In genomic region chr1:204081791-204082513, GRCh38 we compare ENCODE assay signal across 1 cellular context.
TF ChIP-seq lines count a peak whose summit lies in the region.

No MANE protein-coding gene starts in this region.

TF ChIP-seq in HCT116, 20 proteins besides CTCF, POLR2A, EP300 and RAD21 (continued from another document):
- no peak for TF ChIP-seq CEBPB (IDR thresholded peaks at IDR 0.05; ENCODE audit: low read depth)
- no peak for TF ChIP-seq ZFX (IDR thresholded peaks at IDR 0.05)
- TF ChIP-seq FOSL1 (IDR thresholded peaks at IDR 0.05; ENCODE audit: low read depth), result no peak
- no peak for TF ChIP-seq SP1 (IDR thresholded peaks at IDR 0.05; ENCODE audit: low read depth)
- TF ChIP-seq, protein P1, sequence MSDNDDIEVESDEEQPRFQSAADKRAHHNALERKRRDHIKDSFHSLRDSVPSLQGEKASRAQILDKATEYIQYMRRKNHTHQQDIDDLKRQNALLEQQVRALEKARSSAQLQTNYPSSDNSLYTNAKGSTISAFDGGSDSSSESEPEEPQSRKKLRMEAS (IDR thresholded peaks at IDR 0.05), result no peak
- TF ChIP-seq POLR2AphosphoS5 (IDR thresholded peaks at IDR 0.05; ENCODE audit: low read depth, low read length), result no peak
- TF ChIP-seq, protein P2, sequence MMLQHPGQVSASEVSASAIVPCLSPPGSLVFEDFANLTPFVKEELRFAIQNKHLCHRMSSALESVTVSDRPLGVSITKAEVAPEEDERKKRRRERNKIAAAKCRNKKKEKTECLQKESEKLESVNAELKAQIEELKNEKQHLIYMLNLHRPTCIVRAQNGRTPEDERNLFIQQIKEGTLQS (IDR thresholded peaks at IDR 0.05), result no peak
